In genomic region chr20:32623667-32624157, GRCh38 we compare ENCODE assay signal across 21 cellular contexts. TPM values are rescaled to one million over a fixed set of nuclear protein-coding genes. Genes with fewer than 3 reads are reported as not detected.
DNase-seq lines count a peak whose midpoint lies in the region; TF ChIP-seq lines count a peak whose summit lies in the region.
"Had no signal": no experiment of that assay in that cellular context is flagged by ENCODE, and none has a peak within 500 bp of the region (broad histone marks: within the 10 kb centered on the region; RNA-seq: fewer than 3 reads in every experiment).

No MANE protein-coding gene starts in this region.

- H3K27me3 ChIP-seq in brain microvascular endothelial cell (replicated peaks), result no peaks in the 10 kb centered on the region
- peaks cover 0 to 13% (median 0%) of the 10 kb centered on the region in 3 experiments for H3K27me3 ChIP-seq in neuronal stem cell (ENCODE audit: control insufficient read depth in 3 of 3, insufficient read depth in 3 of 3, low read depth in 1 of 3, low read length in 3 of 3)

- H3K79me1 ChIP-seq in neuronal stem cell (ENCODE audit: low read depth, low read length), result no peaks in the 10 kb centered on the region

- no peak overlapping the region for H2BK12ac ChIP-seq in neuronal stem cell (ENCODE audit: low read length)

- DNase-seq in DMS153 (lab: John Stamatoyannopoulos, UW) (peak; percentile 40), DMS153 treated with DMSO at 0.1 percent for 48 hours (lab: John Stamatoyannopoulos, UW; ENCODE audit: unreplicated experiment) (no peak), NCI-H146 treated with DMSO at 0.1 percent for 48 hours (lab: John Stamatoyannopoulos, UW; ENCODE audit: unreplicated experiment) (peak; percentile 92), brain microvascular endothelial cell (no peak), neuronal stem cell (ENCODE audit: low spot score) (no peak), HuH-7.5 (ENCODE audit: low spot score) (no peak), LoVo (ENCODE audit: low spot score) (no peak), Calu3 (no peak)
- DNase-seq: activated CD8-positive, alpha-beta memory T cell treated with anti-CD3 and anti-CD28 coated beads, Interleukin-2, amount 10 ng/mL, durations not matched to agents 7 days and 5 days; activated effector memory CD4-positive, alpha-beta T cell treated with Interleukin-2 at 50 U/mL for 16 hours; C1 segment of cervical spinal cord; cerebellar nuclear complex; effector memory CD8-positive, alpha-beta T cell; hypothalamus; Kasumi-1; left ventricle myocardium inferior; T-helper 17 cell; transverse colon had no signal

- peak; percentile 3 for TF ChIP-seq CTCF in brain microvascular endothelial cell (IDR thresholded peaks at IDR 0.05; ENCODE audit: low read depth, low read length, missing control alignments)
- no peak for TF ChIP-seq CTCF in Calu3 (IDR thresholded peaks at IDR 0.05; ENCODE audit: unreplicated experiment)

- no TSS peak for BruUV-seq in Calu3 (replicated peaks; lab: Mats Ljungman, UMichigan)

- no peaks in the 10 kb centered on the region for H3K4me1 Mint-ChIP-seq in Calu3 (ENCODE audit: low read depth, unreplicated experiment)

- H3K4me3 ChIP-seq in brain microvascular endothelial cell (ENCODE audit: low read depth, low read length), result no peak overlapping the region
- H3K4me3 ChIP-seq in neuronal stem cell (ENCODE audit: low read length in 2 of 2), result no peak overlapping the region
- H3K4me3 ChIP-seq: left ventricle myocardium inferior, smooth muscle cell, transverse colon had no signal

- H3K27ac ChIP-seq in brain microvascular endothelial cell, result no peak overlapping the region
- H3K27ac ChIP-seq in neuronal stem cell (replicated peaks; ENCODE audit: low read length), result no peak overlapping the region
- H3K27ac ChIP-seq: left ventricle myocardium inferior, transverse colon had no signal

- no peak overlapping the region for H4K91ac ChIP-seq in neuronal stem cell (ENCODE audit: low read depth, low read length, poor library complexity)

- no peak overlapping the region for H2BK120ac ChIP-seq in neuronal stem cell (ENCODE audit: low read depth, low read length)

- no peak overlapping the region for H3K23ac ChIP-seq in neuronal stem cell (ENCODE audit: low read depth, low read length, poor library complexity)

- no peak overlapping the region for H2BK5ac ChIP-seq in neuronal stem cell (ENCODE audit: low read length)

- no peak overlapping the region for H4K8ac ChIP-seq in neuronal stem cell (ENCODE audit: low read depth, low read length)

- intact Hi-C loops in Calu3 (cut with micrococcal nuclease; ENCODE audit: unreplicated experiment), result no loop called here

- no peaks in the 10 kb centered on the region for H3K9me3 Mint-ChIP-seq in Calu3 (ENCODE audit: low read depth, unreplicated experiment)
- H3K9me3 Mint-ChIP-seq: effector memory CD8-positive, alpha-beta T cell had no signal

- no peaks in the 10 kb centered on the region for H3K36me3 ChIP-seq in brain microvascular endothelial cell (replicated peaks)
- no peaks in the 10 kb centered on the region for H3K36me3 ChIP-seq in neuronal stem cell (replicated peaks in 1 of 2; ENCODE audit: control insufficient read depth in 2 of 2, insufficient read depth in 2 of 2, low read length in 2 of 2)
- H3K36me3 ChIP-seq: left ventricle myocardium inferior, transverse colon had no signal

- H3K36me3 Mint-ChIP-seq in Calu3 (ENCODE audit: insufficient read depth, unreplicated experiment), result no peaks in the 10 kb centered on the region
- H3K36me3 Mint-ChIP-seq: activated CD8-positive, alpha-beta memory T cell treated with anti-CD3 and anti-CD28 coated beads, Interleukin-2, amount 10 ng/mL, durations not matched to agents 7 days and 5 days had no signal

- in situ Hi-C loops in brain microvascular endothelial cell (cut with HindIII; ENCODE audit: low pct_ligation_motif_present, low sequenced_read_pairs), result no loop called here

- no peaks in the 10 kb centered on the region for H3K9me3 ChIP-seq in neuronal stem cell (replicated peaks in 1 of 2; ENCODE audit: control insufficient read depth in 2 of 2, insufficient read depth in 1 of 2, low read depth in 1 of 2, low read length in 2 of 2)
- H3K9me3 ChIP-seq: left ventricle myocardium inferior, transverse colon had no signal

- peak overlapping the region; percentile 19 for H2BK15ac ChIP-seq in neuronal stem cell (ENCODE audit: low read length)

- no peak overlapping the region for H3K27ac Mint-ChIP-seq in Calu3 (ENCODE audit: unreplicated experiment)
- H3K27ac Mint-ChIP-seq: activated CD8-positive, alpha-beta memory T cell treated with anti-CD3 and anti-CD28 coated beads, Interleukin-2, amount 10 ng/mL, durations not matched to agents 7 days and 5 days had no signal

- no CpG with 5 or more reads among the region's 18 CpGs for WGBS in neuronal stem cell (ENCODE audit: extremely low coverage in 2 of 2, insufficient read length in 2 of 2, insufficient replicate concordance in 1 of 2), 2 donors

- no peak overlapping the region for H3K4ac ChIP-seq in neuronal stem cell (ENCODE audit: low read length)

- H2AK5ac ChIP-seq in neuronal stem cell (ENCODE audit: low read depth, low read length), result no peak overlapping the region

- no peak overlapping the region for H3K9ac ChIP-seq in neuronal stem cell (ENCODE audit: low read depth, low read length, poor library complexity)

- no peak overlapping the region for H3K4me3 Mint-ChIP-seq in Calu3 (ENCODE audit: low read depth, unreplicated experiment)
- H3K4me3 Mint-ChIP-seq: activated CD8-positive, alpha-beta memory T cell treated with anti-CD3 and anti-CD28 coated beads, Interleukin-2, amount 10 ng/mL, durations not matched to agents 7 days and 5 days; effector memory CD8-positive, alpha-beta T cell; T-helper 17 cell had no signal

- H3K14ac ChIP-seq in neuronal stem cell (ENCODE audit: low read length), result no peak overlapping the region

- CTCF ChIA-PET in Calu3 (lab: Charles Lee), result no interaction called here

- H3K4me2 ChIP-seq in neuronal stem cell (ENCODE audit: insufficient read depth, low read length, poor library complexity, severe bottlenecking), result no peak overlapping the region
- H3K4me2 ChIP-seq: smooth muscle cell had no signal

- peaks cover 10 to 13% of the 10 kb centered on the region in 2 donors for H3K4me1 ChIP-seq in neuronal stem cell (ENCODE audit: control insufficient read depth in 2 of 2, insufficient read depth in 1 of 2, low read depth in 1 of 2, low read length in 2 of 2)

- H2AFZ ChIP-seq in neuronal stem cell (ENCODE audit: low read length), result no peak overlapping the region

- H3K27me3 Mint-ChIP-seq in Calu3 (ENCODE audit: unreplicated experiment), result peaks cover 87% of the 10 kb centered on the region

- peak overlapping the region; percentile 21 for H3K18ac ChIP-seq in neuronal stem cell (ENCODE audit: low read length)

RNA-seq across cellular contexts. Expression of gene NOL4L, which starts 38.6 kb away (rescaled TPM):
- 27.2 TPM for polyA plus RNA-seq in neuronal stem cell (2013, experiment 1 of 2)
- 27.3 TPM for polyA plus RNA-seq in neuronal stem cell (2013, experiment 2 of 2)
- 46.9 and 55.7 TPM in 2 replicates for total RNA-seq in Calu3 (2022)

RNA-seq across cellular contexts. Expression of gene C20orf203, which starts 50.0 kb away (rescaled TPM):
- 0.21 TPM for polyA plus RNA-seq in neuronal stem cell (2013, experiment 1 of 2)
- 0.18 TPM for polyA plus RNA-seq in neuronal stem cell (2013, experiment 2 of 2)
- not detected in 2 replicates for total RNA-seq in Calu3 (2022)
- total RNA-seq: A172, left ventricle myocardium inferior, Right ventricle myocardium inferior had no signal
- polyA plus RNA-seq: smooth muscle cell had no signal

Comparison
In these comparisons a context has a peak if more than half of its experiments do, and no peak if none do; other contexts are left out.
1. DNase-seq: peak in DMS153 (single experiment) and NCI-H146 treated with DMSO at 0.1 percent for 48 hours (single experiment); none in DMS153 treated with DMSO at 0.1 percent for 48 hours (single experiment), brain microvascular endothelial cell (single experiment), neuronal stem cell (single experiment), HuH-7.5 (single experiment), LoVo (single experiment) and Calu3 (single experiment).